In the genomic region with DNA sequence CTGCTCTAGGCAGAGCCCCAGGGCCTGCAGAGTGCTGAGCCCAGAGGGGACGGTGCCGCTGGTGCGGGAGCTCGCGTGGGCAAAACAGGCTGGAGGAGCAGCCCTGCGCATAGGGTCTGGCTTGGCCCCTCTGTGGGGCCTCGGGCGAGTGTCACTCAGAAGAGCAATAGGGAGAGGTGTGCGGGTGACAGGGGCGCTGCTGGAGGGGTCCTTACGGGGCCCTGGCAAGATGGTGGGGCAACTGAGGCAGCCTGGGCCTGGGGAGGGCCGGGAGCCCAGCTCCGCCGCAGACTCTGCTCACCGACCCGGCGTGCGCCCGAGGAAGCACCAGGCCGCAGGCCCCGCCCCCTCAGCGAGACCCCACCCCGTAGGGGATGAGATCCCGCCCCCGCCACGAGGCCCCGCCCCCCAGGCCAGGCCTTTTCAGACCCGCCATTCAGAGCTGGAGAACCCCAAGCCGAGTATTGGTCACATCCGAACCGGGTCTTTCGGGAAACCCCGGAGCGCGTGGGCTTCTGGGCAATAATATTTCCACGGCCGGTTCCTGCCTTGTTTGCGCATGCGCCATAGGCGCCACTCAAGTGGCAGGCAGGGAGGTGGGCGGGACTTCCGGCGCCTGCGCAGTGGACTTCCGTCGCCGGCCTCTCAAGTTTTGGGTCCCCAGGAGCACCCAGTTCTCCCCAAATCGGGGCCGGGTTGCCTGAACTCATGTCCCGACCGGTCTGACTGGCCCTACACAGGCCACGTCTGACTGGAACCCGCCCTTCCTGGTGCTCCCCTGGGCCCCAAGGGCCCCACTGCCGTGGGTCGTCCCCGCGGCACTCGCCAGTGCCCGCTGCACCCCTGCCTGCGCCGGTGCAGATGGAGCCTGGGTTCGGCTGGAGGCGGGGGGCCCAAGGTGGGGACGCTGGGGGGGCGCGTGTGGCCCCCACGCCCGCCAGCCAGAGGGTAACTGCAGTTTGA, we compare ENCODE assay signal across 8 cellular contexts. TPM values are rescaled to one million over a fixed set of nuclear protein-coding genes. Genes with fewer than 3 reads are reported as not detected.
DNase-seq lines count a peak whose midpoint lies in the region; ATAC-seq and TF ChIP-seq lines count a peak whose summit lies in the region.

No MANE protein-coding gene starts in this region.

- no peaks in the 10 kb centered on the region for H3K9me3 Mint-ChIP-seq in progenitor cell of endocrine pancreas (ENCODE audit: low read depth)

- H3K36me3 Mint-ChIP-seq in progenitor cell of endocrine pancreas (ENCODE audit: insufficient read depth), result peaks cover 1% of the 10 kb centered on the region

- H3K36me3 ChIP-seq in left ventricle myocardium inferior, result no peaks in the 10 kb centered on the region

- peak overlapping the region; percentile 78 for H3K4me3 Mint-ChIP-seq in progenitor cell of endocrine pancreas (ENCODE audit: low read depth)

- peak overlapping the region; percentile 96 for H3K27ac ChIP-seq in left ventricle myocardium inferior (replicated peaks)

- TF ChIP-seq POLR2A in GM15510 (IDR thresholded peaks at IDR 0.05; ENCODE audit: borderline replicate concordance, extremely low read depth, insufficient read length), result peak; percentile 74

- H3K4me1 Mint-ChIP-seq in progenitor cell of endocrine pancreas (ENCODE audit: low read depth), result peaks cover 13% of the 10 kb centered on the region

- DNase-seq in NCI-H146 treated with DMSO at 0.1 percent for 48 hours (lab: John Stamatoyannopoulos, UW; ENCODE audit: unreplicated experiment), result peak; percentile 80
- peak; percentile 95 to 99 (median 97) for DNase-seq in T-helper 1 cell
- DNase-seq in amygdala (lab: John Stamatoyannopoulos, UW), result peak; percentile 76 to 100 (median 96)
- peak; percentile 97 for DNase-seq in left ventricle myocardium inferior
- peak; percentile 90 for DNase-seq in progenitor cell of endocrine pancreas (ENCODE audit: low spot score, unreplicated experiment)
- DNase-seq in ureter (ENCODE audit: low spot score), result peak; percentile 98

- peak overlapping the region; percentile 91 for H3K4me3 ChIP-seq in left ventricle myocardium inferior

- H3K4me1 ChIP-seq in left ventricle myocardium inferior, result peaks cover 47% of the 10 kb centered on the region

- H3K9me3 ChIP-seq in left ventricle myocardium inferior (replicated peaks), result no peaks in the 10 kb centered on the region

- peak; percentile 70 for ATAC-seq in HG02884 (IDR thresholded peaks at IDR 0.05; ENCODE audit: unreplicated experiment)

- peaks cover 5% of the 10 kb centered on the region for H3K27me3 ChIP-seq in left ventricle myocardium inferior (ENCODE audit: low read depth)

- peak overlapping the region; percentile 96 for H3K27ac Mint-ChIP-seq in progenitor cell of endocrine pancreas

- TF ChIP-seq CTCF in left ventricle myocardium inferior (IDR thresholded peaks at IDR 0.05; ENCODE audit: borderline replicate concordance), result no peak
- no peak for TF ChIP-seq CTCF in progenitor cell of endocrine pancreas (IDR thresholded peaks at IDR 0.05; ENCODE audit: unreplicated experiment)

- no peaks in the 10 kb centered on the region for H3K27me3 Mint-ChIP-seq in progenitor cell of endocrine pancreas

- intact Hi-C loops in left ventricle myocardium inferior (cut with micrococcal nuclease), result no loop called here

RNA-seq across cellular contexts. Expression of gene RNF208, which starts 1.3 kb away (rescaled TPM):
- total RNA-seq in left ventricle myocardium inferior (31.5 TPM), progenitor cell of endocrine pancreas (24.0 and 25.7 TPM in 2 replicates), ureter (6.5 TPM)

RNA-seq across cellular contexts. Expression of gene CYSRT1, which starts 1.6 kb away (rescaled TPM):
- total RNA-seq in left ventricle myocardium inferior, result 0.27 TPM
- total RNA-seq in progenitor cell of endocrine pancreas, result 1.2 and 2.7 TPM in 2 replicates
- 1.9 TPM for total RNA-seq in ureter

RNA-seq across cellular contexts. Expression of gene RNF224, which starts 3.9 kb away (rescaled TPM):
- not detected for total RNA-seq in left ventricle myocardium inferior
- 0.27 and 0.53 TPM in 2 replicates for total RNA-seq in progenitor cell of endocrine pancreas
- total RNA-seq in ureter, result 0.34 TPM

RNA-seq across cellular contexts. Expression of gene SLC34A3, which starts 7.3 kb away (rescaled TPM):
- not detected for total RNA-seq in left ventricle myocardium inferior
- 0.26 and 0.27 TPM in 2 replicates for total RNA-seq in progenitor cell of endocrine pancreas
- not detected for total RNA-seq in ureter

RNA-seq across cellular contexts. Expression of gene TUBB4B, which starts 17.7 kb away (rescaled TPM):
- 463 TPM for total RNA-seq in left ventricle myocardium inferior
- 233 and 245 TPM in 2 replicates for total RNA-seq in progenitor cell of endocrine pancreas
- total RNA-seq in ureter, result 351 TPM

Comparison
In these comparisons a context has a peak if more than half of its experiments do, and no peak if none do; other contexts are left out.
1. Peak in every context shown above with its lines: DNase-seq, ATAC-seq, H3K4me3 ChIP-seq and H3K27ac ChIP-seq.